ENCODE assay signal across 9 cellular contexts in the genomic region with DNA sequence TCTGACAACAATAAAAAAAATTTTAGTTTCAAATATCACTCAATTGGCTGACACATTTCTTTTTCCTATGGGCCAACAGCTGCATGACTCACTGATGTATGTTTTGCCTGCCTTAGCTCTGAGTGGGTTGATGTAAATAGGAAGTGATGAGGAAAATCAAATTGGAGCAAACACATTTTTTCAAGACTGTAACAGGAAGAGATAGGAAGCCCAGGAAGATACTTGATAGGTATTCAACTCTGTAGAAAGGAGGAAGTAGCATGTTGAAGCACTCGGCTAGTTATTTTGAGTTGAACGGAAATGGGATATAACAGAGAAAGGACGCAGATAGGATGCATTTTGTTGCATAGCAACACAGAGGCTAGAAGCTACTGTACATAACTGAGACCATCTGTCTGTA.
DNase-seq lines count a peak whose midpoint lies in the region; ATAC-seq and TF ChIP-seq lines count a peak whose summit lies in the region.
"Had no signal": no experiment of that assay in that cellular context is flagged by ENCODE, and none has a peak within 500 bp of the region (broad histone marks: within the 10 kb centered on the region; RNA-seq: fewer than 3 reads in every experiment).

No MANE protein-coding gene starts in this region.

- ATAC-seq in naive thymus-derived CD4-positive, alpha-beta T cell, result peak; percentile 84
- no peak for ATAC-seq in GM19452 (IDR thresholded peaks at IDR 0.05; ENCODE audit: unreplicated experiment)
- no peak for ATAC-seq in HG02642 (IDR thresholded peaks at IDR 0.05; ENCODE audit: poor library complexity, unreplicated experiment)

- H3K27me3 Mint-ChIP-seq in brain, result peaks cover 2% of the 10 kb centered on the region
- peaks cover 7 to 34% (median 17%) of the 10 kb centered on the region in 5 donors for H3K27me3 Mint-ChIP-seq in naive thymus-derived CD4-positive, alpha-beta T cell

- no peak overlapping the region for H3K4me2 ChIP-seq in Karpas-422 (ENCODE audit: low read depth, low read length, poor library complexity, severe bottlenecking)

- CTCF ChIA-PET in naive thymus-derived CD4-positive, alpha-beta T cell (lab: Charles Lee), result no interaction called here

- no peaks in the 10 kb centered on the region for H3K4me1 ChIP-seq in naive thymus-derived CD4-positive, alpha-beta T cell (ENCODE audit: control insufficient read depth in 2 of 2, insufficient read depth in 2 of 2, low read length in 2 of 2)
- no peaks in the 10 kb centered on the region for H3K4me1 ChIP-seq in Karpas-422 (ENCODE audit: low read length)

- intact Hi-C loops in naive thymus-derived CD4-positive, alpha-beta T cell (cut with micrococcal nuclease), result no loop called here

- H4K20me1 ChIP-seq in Karpas-422 (ENCODE audit: insufficient read depth, low read depth, low read length), result no peaks in the 10 kb centered on the region

- no peak overlapping the region for H3K9ac ChIP-seq in Karpas-422 (ENCODE audit: low read length)

- no peaks in the 10 kb centered on the region for H3K79me2 ChIP-seq in Karpas-422 (ENCODE audit: low read length)

- H3K4me3 ChIP-seq in naive thymus-derived CD4-positive, alpha-beta T cell (ENCODE audit: low read length), result no peak overlapping the region
- H3K4me3 ChIP-seq in Karpas-422 (ENCODE audit: low read length), result no peak overlapping the region

- no peaks in the 10 kb centered on the region for H3K27me3 ChIP-seq in naive thymus-derived CD4-positive, alpha-beta T cell (ENCODE audit: control insufficient read depth in 2 of 2, insufficient read depth in 2 of 2, low read length in 2 of 2)
- H3K27me3 ChIP-seq in Karpas-422 (ENCODE audit: low read length), result no peaks in the 10 kb centered on the region

- no peaks in the 10 kb centered on the region for H3K9me3 ChIP-seq in naive thymus-derived CD4-positive, alpha-beta T cell (ENCODE audit: control insufficient read depth in 2 of 3, low read length in 3 of 3)
- no peaks in the 10 kb centered on the region for H3K9me3 ChIP-seq in Karpas-422 (ENCODE audit: low read length)

- H3K36me3 ChIP-seq in naive thymus-derived CD4-positive, alpha-beta T cell (ENCODE audit: control insufficient read depth in 2 of 3, insufficient read depth in 3 of 3, low read length in 3 of 3), result no peaks in the 10 kb centered on the region
- no peaks in the 10 kb centered on the region for H3K36me3 ChIP-seq in Karpas-422 (ENCODE audit: insufficient read depth, low read length)

- POLR2A ChIA-PET in naive thymus-derived CD4-positive, alpha-beta T cell (lab: Charles Lee), result no interaction called here

- DNase-seq in EL (peak; percentile 76), NCI-H1694 treated with DMSO at 0.1 percent for 48 hours (lab: John Stamatoyannopoulos, UW) (peak; percentile 80), Karpas-422 (no peak)
- peak in 1 of 9 donors; percentile 2 for DNase-seq in naive thymus-derived CD4-positive, alpha-beta T cell
- no peak for DNase-seq in stimulated activated CD4-positive, alpha-beta T cell treated with anti-CD3 and anti-CD28 coated beads, Interleukin-2, amount 100 ng/mL, for 48 hours
- DNase-seq: activated CD4-positive, alpha-beta T cell treated with anti-CD3 and anti-CD28 coated beads, Interleukin-2, amount 50 U/mL, for 1 hour had no signal

- TF ChIP-seq CTCF in brain (conservative IDR thresholded peaks at IDR 0.05), result no peak

- no peaks in the 10 kb centered on the region for H3K9me2 ChIP-seq in Karpas-422 (replicated peaks; ENCODE audit: insufficient read depth, low read length)

- no peak overlapping the region for H3K27ac ChIP-seq in naive thymus-derived CD4-positive, alpha-beta T cell (ENCODE audit: low read depth, low read length)
- H3K27ac ChIP-seq in Karpas-422 (ENCODE audit: low read length), result no peak overlapping the region

- no peak overlapping the region for H2AFZ ChIP-seq in Karpas-422 (ENCODE audit: low read length)

- peaks cover 6% of the 10 kb centered on the region for H3K4me1 Mint-ChIP-seq in brain
- peaks cover 4 to 10% (median 6%) of the 10 kb centered on the region in 7 donors for H3K4me1 Mint-ChIP-seq in naive thymus-derived CD4-positive, alpha-beta T cell

- H3K27ac Mint-ChIP-seq in brain, result peak overlapping the region in 4 of 5 experiments; percentile 1 to 67 (median 22)
- H3K27ac Mint-ChIP-seq in naive thymus-derived CD4-positive, alpha-beta T cell, result peak overlapping the region in 3 of 9 donors; percentile 3 to 14 (median 11)

- no peaks in the 10 kb centered on the region for H3K36me3 Mint-ChIP-seq in brain
- H3K36me3 Mint-ChIP-seq in naive thymus-derived CD4-positive, alpha-beta T cell, result no peaks in the 10 kb centered on the region

- H3K4me3 Mint-ChIP-seq in brain, result peak overlapping the region in 1 of 5 experiments; percentile 17
- H3K4me3 Mint-ChIP-seq in naive thymus-derived CD4-positive, alpha-beta T cell, result peak overlapping the region in 3 of 10 donors; percentile 1 to 5 (median 1)

- H3K9me3 Mint-ChIP-seq in brain, result no peaks in the 10 kb centered on the region
- H3K9me3 Mint-ChIP-seq in naive thymus-derived CD4-positive, alpha-beta T cell, result peaks cover 0 to 1% (median 0%) of the 10 kb centered on the region in 11 donors

Comparison
In these comparisons a context has a peak if more than half of its experiments do, and no peak if none do; other contexts are left out.
1. DNase-seq: peak in EL (single experiment) and NCI-H1694 treated with DMSO at 0.1 percent for 48 hours (single experiment); none in Karpas-422 (single experiment) and stimulated activated CD4-positive, alpha-beta T cell treated with anti-CD3 and anti-CD28 coated beads, Interleukin-2, amount 100 ng/mL, for 48 hours (0 of 2).